Comparison of ENCODE assay signal across 19 cellular contexts in the genomic region with DNA sequence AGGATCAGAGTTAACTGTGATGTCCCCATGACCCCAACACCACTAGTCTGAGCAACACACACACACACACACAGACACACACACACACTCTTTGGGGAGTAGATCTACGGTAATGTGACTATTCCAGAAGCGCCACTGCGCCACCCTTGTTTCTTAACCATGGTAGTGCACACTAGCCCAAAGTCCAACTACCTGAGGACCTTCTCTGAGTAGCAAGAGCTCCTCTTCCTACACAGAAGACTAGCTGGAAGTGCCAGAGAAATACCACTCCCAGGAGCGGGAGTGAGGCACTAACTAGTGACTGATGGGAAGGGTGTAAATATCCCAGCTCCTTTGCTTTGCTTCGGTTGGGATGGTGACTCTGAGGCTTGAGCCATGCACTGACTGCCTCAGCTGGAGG.
DNase-seq lines count a peak whose midpoint lies in the region; ATAC-seq and TF ChIP-seq lines count a peak whose summit lies in the region.
"Had no signal": no experiment of that assay in that cellular context is flagged by ENCODE, and none has a peak within 500 bp of the region (broad histone marks: within the 10 kb centered on the region; RNA-seq: fewer than 3 reads in every experiment).

No MANE protein-coding gene starts in this region.

- intact Hi-C loops in activated CD4-positive, alpha-beta T cell treated with anti-CD3 and anti-CD28 coated beads, Interleukin-2, amount 10 ng/mL, durations not matched to agents 24 days and 14 days (cut with micrococcal nuclease): no loop called here
- intact Hi-C loops in sciatic nerve (cut with DNase I): loop anchor here (5.0 kb wide), 1 partner anchor 796 kb away; no protein-coding TSS in a partner anchor

- peak; percentile 40 for DNase-seq in activated CD4-positive, alpha-beta T cell treated with anti-CD3 and anti-CD28 coated beads, Interleukin-2, amount 10 ng/mL, durations not matched to agents 24 days and 14 days
- DNase-seq in activated CD4-positive, alpha-beta T cell treated with anti-CD3 and anti-CD28 coated beads, Interleukin-2, amount 50 U/mL, for 48 hours: no peak
- DNase-seq in endodermal cell: peak; percentile 36
- peak; percentile 3 for DNase-seq in lung (ENCODE audit: low spot score)
- DNase-seq in sciatic nerve (ENCODE audit: low spot score): no peak
- DNase-seq: AML-193; Caco-2; Calu3; CD4-positive, alpha-beta T cell; CD8-positive, alpha-beta T cell; DMS79 treated with DMSO at 0.1 percent for 48 hours; GF-D8 had no signal

- TF ChIP-seq CTCF in endodermal cell (conservative IDR thresholded peaks at IDR 0.05) (no peak), lung (IDR thresholded peaks at IDR 0.05; ENCODE audit: control extremely low read depth, extremely low read depth) (no peak)

- no peaks in the 10 kb centered on the region for H3K36me3 Mint-ChIP-seq in activated CD4-positive, alpha-beta T cell treated with anti-CD3 and anti-CD28 coated beads, Interleukin-2, amount 10 ng/mL, durations not matched to agents 24 days and 14 days (ENCODE audit: low read depth)
- H3K36me3 Mint-ChIP-seq in endodermal cell (ENCODE audit: low read depth): no peaks in the 10 kb centered on the region
- H3K36me3 Mint-ChIP-seq: CD8-positive, alpha-beta T cell had no signal

- 78 to 100% methylated on average over 2 to 5 of the region's 5 CpGs for WGBS in endodermal cell (ENCODE audit: insufficient coverage in 1 of 2, insufficient read length in 1 of 2), 2 experiments
- 74 to 75% methylated on average over 5 of the region's 5 CpGs for WGBS in lung, 2 donors

- H3K27ac ChIP-seq in endodermal cell (ENCODE audit: low read depth, low read length): no peak overlapping the region
- H3K27ac ChIP-seq in lung (ENCODE audit: low read depth in 1 of 2, low read length in 1 of 2): no peak overlapping the region
- H3K27ac ChIP-seq: 22Rv1; A549; BLaER1 treated with 17β-estradiol and CSF1 and Interleukin-3, amounts not matched to agents 10 nM and 100 nM; C4-2B had no signal

- no peak for ATAC-seq in lung (ENCODE audit: insufficient read depth, low FRiP score)
- ATAC-seq in sciatic nerve: no peak
- no peak for ATAC-seq in GM18873 (IDR thresholded peaks at IDR 0.05; ENCODE audit: low FRiP score, unreplicated experiment)
- no peak for ATAC-seq in HG03439 (IDR thresholded peaks at IDR 0.05; ENCODE audit: unreplicated experiment)
- ATAC-seq: A549; CD8-positive, alpha-beta T cell had no signal

- H3K9me3 ChIP-seq in endodermal cell (ENCODE audit: control insufficient read depth, low read length): no peaks in the 10 kb centered on the region
- no peaks in the 10 kb centered on the region for H3K9me3 ChIP-seq in lung (ENCODE audit: control insufficient read depth in 2 of 2, insufficient read depth in 1 of 2, low read length in 1 of 2)
- H3K9me3 ChIP-seq: A549; BLaER1 treated with 17β-estradiol and CSF1 and Interleukin-3, amounts not matched to agents 10 nM and 100 nM; Caco-2 had no signal

- H3K4me1 Mint-ChIP-seq in activated CD4-positive, alpha-beta T cell treated with anti-CD3 and anti-CD28 coated beads, Interleukin-2, amount 10 ng/mL, durations not matched to agents 24 days and 14 days: no peaks in the 10 kb centered on the region
- H3K4me1 Mint-ChIP-seq in endodermal cell: peaks cover 3% of the 10 kb centered on the region
- H3K4me1 Mint-ChIP-seq: B cell had no signal

- no peak overlapping the region for H3K4me3 Mint-ChIP-seq in activated CD4-positive, alpha-beta T cell treated with anti-CD3 and anti-CD28 coated beads, Interleukin-2, amount 10 ng/mL, durations not matched to agents 24 days and 14 days
- no peak overlapping the region for H3K4me3 Mint-ChIP-seq in endodermal cell
- H3K4me3 Mint-ChIP-seq: B cell; CD4-positive, alpha-beta T cell; CD8-positive, alpha-beta T cell had no signal

- H3K27me3 Mint-ChIP-seq in activated CD4-positive, alpha-beta T cell treated with anti-CD3 and anti-CD28 coated beads, Interleukin-2, amount 10 ng/mL, durations not matched to agents 24 days and 14 days: no peaks in the 10 kb centered on the region
- no peaks in the 10 kb centered on the region for H3K27me3 Mint-ChIP-seq in endodermal cell (ENCODE audit: insufficient read depth)
- H3K27me3 Mint-ChIP-seq: B cell; CD4-positive, alpha-beta T cell had no signal

- H3K27ac Mint-ChIP-seq in activated CD4-positive, alpha-beta T cell treated with anti-CD3 and anti-CD28 coated beads, Interleukin-2, amount 10 ng/mL, durations not matched to agents 24 days and 14 days: no peak overlapping the region
- no peak overlapping the region for H3K27ac Mint-ChIP-seq in endodermal cell
- H3K27ac Mint-ChIP-seq: B cell; CD4-positive, alpha-beta T cell; CD8-positive, alpha-beta T cell had no signal

- H3K4me3 ChIP-seq in endodermal cell (ENCODE audit: low read length) (no peak overlapping the region), lung (no peak overlapping the region)
- H3K4me3 ChIP-seq: A549; BLaER1 treated with 17β-estradiol and CSF1 and Interleukin-3, amounts not matched to agents 10 nM and 100 nM had no signal

- H3K4me1 ChIP-seq in endodermal cell (ENCODE audit: control insufficient read depth, insufficient read depth, low read length) (no peaks in the 10 kb centered on the region), lung (ENCODE audit: control insufficient read depth in 2 of 2, insufficient read depth in 2 of 2, low read length in 2 of 2) (no peaks in the 10 kb centered on the region)
- H3K4me1 ChIP-seq: A549; BLaER1 treated with 17β-estradiol and CSF1 and Interleukin-3, amounts not matched to agents 10 nM and 100 nM; Caco-2 had no signal

- H3K27me3 ChIP-seq in endodermal cell (ENCODE audit: control insufficient read depth, insufficient read depth, low read length, poor library complexity, severe bottlenecking) (no peaks in the 10 kb centered on the region), lung (ENCODE audit: control insufficient read depth, insufficient read depth) (no peaks in the 10 kb centered on the region)
- H3K27me3 ChIP-seq: BLaER1 treated with 17β-estradiol and CSF1 and Interleukin-3, amounts not matched to agents 10 nM and 100 nM had no signal

- H3K36me3 ChIP-seq in endodermal cell (ENCODE audit: control insufficient read depth, insufficient read depth, low read length): no peaks in the 10 kb centered on the region
- no peaks in the 10 kb centered on the region for H3K36me3 ChIP-seq in lung (ENCODE audit: control insufficient read depth in 2 of 2, insufficient read depth in 2 of 2, low read length in 2 of 2)
- H3K36me3 ChIP-seq: BLaER1 treated with 17β-estradiol and CSF1 and Interleukin-3, amounts not matched to agents 10 nM and 100 nM had no signal

- H3K9me3 Mint-ChIP-seq in activated CD4-positive, alpha-beta T cell treated with anti-CD3 and anti-CD28 coated beads, Interleukin-2, amount 10 ng/mL, durations not matched to agents 24 days and 14 days: no peaks in the 10 kb centered on the region
- H3K9me3 Mint-ChIP-seq in endodermal cell: no peaks in the 10 kb centered on the region
- H3K9me3 Mint-ChIP-seq: CD4-positive, alpha-beta T cell; CD8-positive, alpha-beta T cell had no signal

- H3K9ac ChIP-seq in endodermal cell (ENCODE audit: extremely low read depth, low read length, poor library complexity, severe bottlenecking): no peak overlapping the region
- H3K9ac ChIP-seq: BLaER1 treated with 17β-estradiol and CSF1 and Interleukin-3, amounts not matched to agents 10 nM and 100 nM had no signal

Comparison
In these comparisons a context has a peak if more than half of its experiments do, and no peak if none do; other contexts are left out.
1. DNase-seq: peak in activated CD4-positive, alpha-beta T cell treated with anti-CD3 and anti-CD28 coated beads, Interleukin-2, amount 10 ng/mL, durations not matched to agents 24 days and 14 days (single experiment), endodermal cell (single experiment) and lung (single experiment); none in activated CD4-positive, alpha-beta T cell treated with anti-CD3 and anti-CD28 coated beads, Interleukin-2, amount 50 U/mL, for 48 hours (0 of 2) and sciatic nerve (single experiment).